1 cellular context compared by ENCODE assay signal in genomic region chr16:795580-796229, GRCh38.
TF ChIP-seq lines count a peak whose summit lies in the region.

No MANE protein-coding gene starts in this region.

TF ChIP-seq in A549, 52 proteins besides CTCF, POLR2A, EP300 and RAD21 (continued from another document):
- TF ChIP-seq HMGXB4 (CRISPR knock-in tag; IDR thresholded peaks at IDR 0.05; ENCODE audit: borderline replicate concordance) (no peak), REST (IDR thresholded peaks at IDR 0.05) (no peak), ESRRA (IDR thresholded peaks at IDR 0.05; ENCODE audit: borderline replicate concordance, low read length) (no peak)
